Comparison of ENCODE assay signal across 11 cellular contexts in the genomic region with DNA sequence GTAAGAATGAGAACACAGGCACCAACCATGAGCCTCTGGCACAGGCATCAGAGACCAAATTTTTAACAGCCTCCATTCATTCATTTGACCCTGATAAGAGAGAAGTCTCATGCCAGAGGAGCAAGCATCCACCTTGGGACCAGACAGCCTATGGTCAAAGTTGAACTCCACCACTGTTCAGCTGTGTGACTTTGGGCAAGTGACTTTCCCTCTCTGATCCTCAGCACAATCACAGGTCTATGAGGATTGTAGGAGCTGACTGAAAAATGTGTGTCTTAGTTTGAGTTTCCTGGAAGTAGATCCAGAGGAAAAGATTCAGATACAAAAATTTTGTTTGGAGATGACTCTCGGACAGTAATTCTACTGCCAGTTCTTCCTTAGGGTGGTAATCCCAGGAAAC.
"Had no signal": no experiment of that assay in that cellular context is flagged by ENCODE, and none has a peak within 500 bp of the region (broad histone marks: within the 10 kb centered on the region; RNA-seq: fewer than 3 reads in every experiment).

No MANE protein-coding gene starts in this region.

- H2AFZ ChIP-seq: GM23248 had no signal

- ATAC-seq: GM23338, HCT116 had no signal

- H3K4me1 ChIP-seq: HAP-1 had no signal

- H3K4me3 ChIP-seq: GM23248, GM23338, HAP-1 had no signal

- DNase-seq: GM23248, GOT3, H7, H9, HCEC 1CT, HFFc6 had no signal

- FAIRE-seq: H1, H54 had no signal

- H3K27ac ChIP-seq: GM23248 had no signal

- H3K4me2 ChIP-seq: GM23338 had no signal

- H3K9ac ChIP-seq: GM23248 had no signal

- H3K36me3 ChIP-seq: HAP-1 had no signal

- H3K9me3 ChIP-seq: HAP-1 had no signal
